ENCODE assay signal across 9 cellular contexts in genomic region chr11:112279901-112280267, GRCh38. TPM values are rescaled to one million over a fixed set of nuclear protein-coding genes. Genes with fewer than 3 reads are reported as not detected.
A peak's percentile ranks its signal among the peaks of the same experiment; 100 is the strongest.
DNase-seq lines count a peak whose midpoint lies in the region; ATAC-seq and TF ChIP-seq lines count a peak whose summit lies in the region.
"Had no signal": no experiment of that assay in that cellular context is flagged by ENCODE, and none has a peak within 500 bp of the region (broad histone marks: within the 10 kb centered on the region; RNA-seq: fewer than 3 reads in every experiment).

No MANE protein-coding gene starts in this region.

- peak overlapping the region; percentile 85 for H3K4me3 Mint-ChIP-seq in activated T-helper 2 cell treated with anti-CD3 and anti-CD28 coated beads, Interferon-gamma antibody, Interleukin-2, Interleukin-4, amounts not matched to agents 10 μg/mL and 5 μg/mL and 100 μg/mL, durations not matched to agents 14 hours and 24 hours and 36 hours (ENCODE audit: low read depth)

- no peak overlapping the region for H3K27ac ChIP-seq in HL-60 (replicated peaks)
- H3K27ac ChIP-seq in Peyer's patch, result peak overlapping the region; percentile 4 to 60 (median 21)
- no peak overlapping the region for H3K27ac ChIP-seq in foreskin keratinocyte
- H3K27ac ChIP-seq in testis, result no peak overlapping the region

- WGBS in testis, 2 donors, result 2% methylated on average over 11 to 15 of the region's 15 CpGs

- H3K4me3 ChIP-seq in BJ (ENCODE audit: low read depth, low read length) (peak overlapping the region; percentile 33), HL-60 (replicated peaks; ENCODE audit: insufficient read depth, low read length) (peak overlapping the region; percentile 53), Peyer's patch (peak overlapping the region; percentile 28 to 51 (median 41)), testis (peak overlapping the region; percentile 22 to 49)

- H3K27ac Mint-ChIP-seq in activated T-helper 2 cell treated with anti-CD3 and anti-CD28 coated beads, Interferon-gamma antibody, Interleukin-2, Interleukin-4, amounts not matched to agents 10 μg/mL and 5 μg/mL and 100 μg/mL, durations not matched to agents 14 hours and 24 hours and 36 hours, result no peak overlapping the region

- CTCF ChIA-PET in BJ (lab: Yijun Ruan, JAX), result interaction anchor here (0.6 to 19.5 kb wide), 44 partner anchors 9 to 1010 kb away, joined by 3 to 560 read pairs (median 4); partner anchors contain the start of genes BCO2, PTS, SDHD and TIMM8B

- H3K9me3 ChIP-seq in Peyer's patch (no peaks in the 10 kb centered on the region), testis (no peaks in the 10 kb centered on the region)

- no peaks in the 10 kb centered on the region for H3K27me3 Mint-ChIP-seq in activated T-helper 2 cell treated with anti-CD3 and anti-CD28 coated beads, Interferon-gamma antibody, Interleukin-2, Interleukin-4, amounts not matched to agents 10 μg/mL and 5 μg/mL and 100 μg/mL, durations not matched to agents 14 hours and 24 hours and 36 hours (ENCODE audit: low read depth)

- H3K27me3 ChIP-seq in BJ (ENCODE audit: control insufficient read depth, insufficient read depth, low read length) (peaks cover 1% of the 10 kb centered on the region; the same call in 1 of the 2 replicates), HL-60 (ENCODE audit: insufficient read depth, poor library complexity, severe bottlenecking) (no peaks in the 10 kb centered on the region), Peyer's patch (no peaks in the 10 kb centered on the region), foreskin keratinocyte (no peaks in the 10 kb centered on the region), testis (no peaks in the 10 kb centered on the region)

- no peak for DNase-seq in BJ (ENCODE audit: low read depth)
- DNase-seq in GM19240 (ENCODE audit: insufficient read length, low spot score), result peak; percentile 47
- peak in 1 of 2 experiments; percentile 52 for DNase-seq in HL-60 (ENCODE audit: low read depth in 1 of 2, low spot score in 1 of 2)
- DNase-seq in Peyer's patch, result peak; percentile 76 to 88 (median 81)
- peak; percentile 61 for DNase-seq in activated T-helper 2 cell treated with anti-CD3 and anti-CD28 coated beads, Interferon-gamma antibody, Interleukin-2, Interleukin-4, amounts not matched to agents 10 μg/mL and 5 μg/mL and 100 μg/mL, durations not matched to agents 14 hours and 24 hours and 36 hours (ENCODE audit: low spot score)
- no peak for DNase-seq in foreskin keratinocyte
- peak; percentile 26 for DNase-seq in occipital lobe (lab: John Stamatoyannopoulos, UW)
- DNase-seq in testis, result peak; percentile 82

- TF ChIP-seq CTCF in BJ (IDR thresholded peaks at IDR 0.05; ENCODE audit: insufficient read depth, low read depth, low read length) (peak; percentile 94), HL-60 (IDR thresholded peaks at IDR 0.05; ENCODE audit: insufficient read depth, low read length) (peak; percentile 60), Peyer's patch (IDR thresholded peaks at IDR 0.05) (peak in 5 of 6 experiments; percentile 52 to 93 (median 61)), foreskin keratinocyte (conservative IDR thresholded peaks at IDR 0.05) (peak; percentile 61), testis (IDR thresholded peaks at IDR 0.05) (peak in 2 of 3 experiments; percentile 65 to 85)

- H3K9me3 Mint-ChIP-seq in activated T-helper 2 cell treated with anti-CD3 and anti-CD28 coated beads, Interferon-gamma antibody, Interleukin-2, Interleukin-4, amounts not matched to agents 10 μg/mL and 5 μg/mL and 100 μg/mL, durations not matched to agents 14 hours and 24 hours and 36 hours, result no peaks in the 10 kb centered on the region

- no peak for TF ChIP-seq POLR2A in Peyer's patch (IDR thresholded peaks at IDR 0.05)
- no peak for TF ChIP-seq POLR2A in testis (IDR thresholded peaks at IDR 0.05)

- peaks cover 0 to 4% (median 0%) of the 10 kb centered on the region in 4 donors for H3K4me1 ChIP-seq in Peyer's patch
- H3K4me1 ChIP-seq in foreskin keratinocyte, result peaks cover 9% of the 10 kb centered on the region
- H3K4me1 ChIP-seq in testis, result peaks cover 4% of the 10 kb centered on the region

- no peaks in the 10 kb centered on the region for H3K36me3 Mint-ChIP-seq in activated T-helper 2 cell treated with anti-CD3 and anti-CD28 coated beads, Interferon-gamma antibody, Interleukin-2, Interleukin-4, amounts not matched to agents 10 μg/mL and 5 μg/mL and 100 μg/mL, durations not matched to agents 14 hours and 24 hours and 36 hours (ENCODE audit: low read depth)

- H3K36me3 ChIP-seq in BJ (ENCODE audit: control insufficient read depth, insufficient read depth, low read length) (no peaks in the 10 kb centered on the region), Peyer's patch (no peaks in the 10 kb centered on the region), testis (ENCODE audit: low read depth, missing control alignments) (no peaks in the 10 kb centered on the region)

- ATAC-seq in foreskin keratinocyte, result peak; percentile 60

- H3K4me1 Mint-ChIP-seq in activated T-helper 2 cell treated with anti-CD3 and anti-CD28 coated beads, Interferon-gamma antibody, Interleukin-2, Interleukin-4, amounts not matched to agents 10 μg/mL and 5 μg/mL and 100 μg/mL, durations not matched to agents 14 hours and 24 hours and 36 hours (ENCODE audit: low read depth), result peaks cover 25% of the 10 kb centered on the region

- POLR2A ChIA-PET in BJ (lab: Charles Lee), result interaction anchor here (0.7 to 1.1 kb wide), 2 partner anchors 9 to 59 kb away, joined by 5 to 16 read pairs; no protein-coding TSS in a partner anchor

- intact Hi-C loops in activated T-helper 2 cell treated with anti-CD3 and anti-CD28 coated beads, Interferon-gamma antibody, Interleukin-2, Interleukin-4, amounts not matched to agents 10 μg/mL and 5 μg/mL and 100 μg/mL, durations not matched to agents 14 hours and 24 hours and 36 hours (cut with micrococcal nuclease), result loop anchor here (1.0 to 10.0 kb wide), 3 partner anchors 61 to 345 kb away; partner anchors contain the start of gene DIXDC1
- intact Hi-C loops in testis (cut with DNase I; ENCODE audit: low total_unique reads), result loop anchor here (5.0 kb wide), 1 partner anchor 58 kb away; no protein-coding TSS in a partner anchor

RNA-seq across cellular contexts. Expression of gene PLET1, which starts 19.2 kb away (rescaled TPM):
- polyA plus RNA-seq in BJ (2011; rRNA removed) (not detected in 2 replicates), foreskin keratinocyte (not detected in 2 replicates), testis (ENCODE audit: insufficient read depth, low read depth, low replicate concordance) (not detected)
- polyA minus RNA-seq in BJ (2011; rRNA and poly(A)+ RNA removed), result not detected in 2 replicates
- total RNA-seq in Peyer's patch (not detected), foreskin keratinocyte (not detected in 2 replicates), occipital lobe (not detected), testis (not detected)
- total RNA-seq in activated T-helper 2 cell treated with anti-CD3 and anti-CD28 coated beads, Interferon-gamma antibody, Interleukin-2, Interleukin-4, amounts not matched to agents 10 μg/mL and 5 μg/mL and 100 μg/mL, durations not matched to agents 14 hours and 24 hours and 36 hours, result not detected in 2 replicates
- total RNA-seq: T-helper 2 cell treated with Interferon-gamma antibody and Interleukin-4, amounts not matched to agents 100 ng/mL and 5 ng/mL, for 36 hours had no signal

RNA-seq across cellular contexts. Expression of gene PTS, which starts 53.7 kb away (rescaled TPM):
- 21.3 and 53.4 TPM in 2 replicates for polyA plus RNA-seq in BJ (2011; rRNA removed)
- polyA minus RNA-seq in BJ (2011; rRNA and poly(A)+ RNA removed), result 16.8 and 17.7 TPM in 2 replicates
- total RNA-seq in Peyer's patch, result 10 to 100 TPM; 15.7 to 34.3 (median 24.5) TPM
- total RNA-seq in activated T-helper 2 cell treated with anti-CD3 and anti-CD28 coated beads, Interferon-gamma antibody, Interleukin-2, Interleukin-4, amounts not matched to agents 10 μg/mL and 5 μg/mL and 100 μg/mL, durations not matched to agents 14 hours and 24 hours and 36 hours, result 30.5 and 33.4 TPM in 2 replicates
- 43.7 TPM in 2 replicates for total RNA-seq in foreskin keratinocyte
- 56.1 and 59.0 TPM in 2 replicates for polyA plus RNA-seq in foreskin keratinocyte
- total RNA-seq in occipital lobe, result 28.2 TPM
- total RNA-seq in testis, result 10 to 100 TPM; 30.1 to 33.9 TPM
- 28.0 TPM for polyA plus RNA-seq in testis (ENCODE audit: insufficient read depth, low read depth, low replicate concordance)

Comparison
In these comparisons a context has a peak if more than half of its experiments do, and no peak if none do; other contexts are left out.
1. DNase-seq: peak in GM19240 (single experiment), Peyer's patch (3 of 3), activated T-helper 2 cell treated with anti-CD3 and anti-CD28 coated beads, Interferon-gamma antibody, Interleukin-2, Interleukin-4, amounts not matched to agents 10 μg/mL and 5 μg/mL and 100 μg/mL, durations not matched to agents 14 hours and 24 hours and 36 hours (single experiment), occipital lobe (single experiment) and testis (single experiment); none in BJ (single experiment) and foreskin keratinocyte (0 of 2).
2. H3K27ac ChIP-seq: peak in Peyer's patch (4 of 4); none in HL-60 (single experiment), foreskin keratinocyte (single experiment) and testis (0 of 2).
3. Peak in every context shown above with its lines, with median percentiles within 50 percentile points of each other: H3K4me3 ChIP-seq and CTCF ChIP-seq.